ENCODE assay signal across 7 cellular contexts in genomic region chr3:171682743-171683142, GRCh38.
"Had no signal": no experiment of that assay in that cellular context is flagged by ENCODE, and none has a peak within 500 bp of the region (broad histone marks: within the 10 kb centered on the region; RNA-seq: fewer than 3 reads in every experiment).

No MANE protein-coding gene starts in this region.

- DNase-seq: IMR-90, KBM-7, KG1 had no signal

- FAIRE-seq: HepG2, HTR-8/SVneo had no signal

- H3K27ac Mint-ChIP-seq: IgD-negative memory B cell had no signal

- H3K4me3 Mint-ChIP-seq: IgD-negative memory B cell had no signal

- H3K9me3 Mint-ChIP-seq: IgD-negative memory B cell had no signal

- ATAC-seq: HepG2 had no signal

- H3K4me1 Mint-ChIP-seq: IgD-negative memory B cell had no signal

- H3K27ac ChIP-seq: HL-60 had no signal
